14 cellular contexts compared by ENCODE assay signal in genomic region chr17:40486513-40487370, GRCh38.
DNase-seq lines count a peak whose midpoint lies in the region; ATAC-seq and TF ChIP-seq lines count a peak whose summit lies in the region.
"Had no signal": no experiment of that assay in that cellular context is flagged by ENCODE, and none has a peak within 500 bp of the region (broad histone marks: within the 10 kb centered on the region; RNA-seq: fewer than 3 reads in every experiment).

No MANE protein-coding gene starts in this region.

- peaks cover 19% of the 10 kb centered on the region for H3K27me3 Mint-ChIP-seq in nephron (ENCODE audit: low read depth)
- H3K27me3 Mint-ChIP-seq: activated B cell treated with CpG ODN at 0.5 μM for 24 hours had no signal

- H3K4me2 ChIP-seq in BLaER1 treated with 17β-estradiol and CSF1 and Interleukin-3, amounts not matched to agents 10 nM and 100 nM, result peak overlapping the region in 9 of 11 experiments; percentile 13 to 68 (median 52); a peak in 14 of 22 replicates

- no peak for TF ChIP-seq CTCF in brain microvascular endothelial cell (IDR thresholded peaks at IDR 0.05; ENCODE audit: low read depth, low read length, missing control alignments)
- TF ChIP-seq CTCF in nephron (IDR thresholded peaks at IDR 0.05; ENCODE audit: unreplicated experiment in 3 of 3), result no peak

- peak overlapping the region in 2 of 3 experiments; percentile 7 to 48 for H3K27ac Mint-ChIP-seq in nephron
- H3K27ac Mint-ChIP-seq: activated B cell treated with CpG ODN at 0.5 μM for 24 hours, endodermal cell had no signal

- ATAC-seq in GM18519 (IDR thresholded peaks at IDR 0.05; ENCODE audit: low FRiP score, unreplicated experiment) (no peak), HG03175 (IDR thresholded peaks at IDR 0.05; ENCODE audit: unreplicated experiment) (no peak)

- H4K20me1 ChIP-seq in BLaER1 treated with 17β-estradiol and CSF1 and Interleukin-3, amounts not matched to agents 10 nM and 100 nM, result no peaks in the 10 kb centered on the region

- no peaks in the 10 kb centered on the region for H3K36me3 ChIP-seq in BLaER1 treated with 17β-estradiol and CSF1 and Interleukin-3, amounts not matched to agents 10 nM and 100 nM
- H3K36me3 ChIP-seq in brain microvascular endothelial cell (replicated peaks), result no peaks in the 10 kb centered on the region
- H3K36me3 ChIP-seq: HAP-1, thoracic aorta had no signal

- peaks cover 59% of the 10 kb centered on the region for H3K4me1 Mint-ChIP-seq in nephron

- DNase-seq in HS-27A (ENCODE audit: low read depth) (peak; percentile 58), brain microvascular endothelial cell (peak; percentile 77), NCI-H510A treated with DMSO at 0.1 percent for 48 hours (lab: John Stamatoyannopoulos, UW) (no peak), NCI-H748 (lab: John Stamatoyannopoulos, UW; ENCODE audit: unreplicated experiment) (no peak)
- DNase-seq: activated B cell treated with CpG ODN at 0.5 μM for 24 hours, endodermal cell, NCI-H1417 treated with DMSO at 0.1 percent for 48 hours had no signal

- no peak overlapping the region for H3K9ac ChIP-seq in BLaER1 treated with 17β-estradiol and CSF1 and Interleukin-3, amounts not matched to agents 10 nM and 100 nM
- H3K9ac ChIP-seq: parathyroid adenoma had no signal

- no peak overlapping the region for H3K4me3 ChIP-seq in BLaER1 treated with 17β-estradiol and CSF1 and Interleukin-3, amounts not matched to agents 10 nM and 100 nM
- H3K4me3 ChIP-seq in brain microvascular endothelial cell (ENCODE audit: low read depth, low read length), result no peak overlapping the region
- H3K4me3 ChIP-seq: HAP-1, thoracic aorta had no signal

- peak overlapping the region in 2 of 11 experiments; percentile 10 to 49; a peak in 2 of 22 replicates for H3K27ac ChIP-seq in BLaER1 treated with 17β-estradiol and CSF1 and Interleukin-3, amounts not matched to agents 10 nM and 100 nM
- peak overlapping the region; percentile 100 for H3K27ac ChIP-seq in brain microvascular endothelial cell
- H3K27ac ChIP-seq: parathyroid adenoma, thoracic aorta had no signal

- no peaks in the 10 kb centered on the region for H3K9me3 ChIP-seq in BLaER1 treated with 17β-estradiol and CSF1 and Interleukin-3, amounts not matched to agents 10 nM and 100 nM (replicated peaks in 1 of 11)
- H3K9me3 ChIP-seq: HAP-1, thoracic aorta had no signal

- no peaks in the 10 kb centered on the region for H3K9me3 Mint-ChIP-seq in nephron
- H3K9me3 Mint-ChIP-seq: activated B cell treated with CpG ODN at 0.5 μM for 24 hours, endodermal cell had no signal

- in situ Hi-C loops in brain microvascular endothelial cell (cut with HindIII; ENCODE audit: low pct_ligation_motif_present, low sequenced_read_pairs), result no loop called here

- peak overlapping the region in 1 of 3 experiments; percentile 34 for H3K4me3 Mint-ChIP-seq in nephron
- H3K4me3 Mint-ChIP-seq: activated B cell treated with CpG ODN at 0.5 μM for 24 hours, endodermal cell had no signal

- no peaks in the 10 kb centered on the region for H3K27me3 ChIP-seq in BLaER1 treated with 17β-estradiol and CSF1 and Interleukin-3, amounts not matched to agents 10 nM and 100 nM
- no peaks in the 10 kb centered on the region for H3K27me3 ChIP-seq in brain microvascular endothelial cell (replicated peaks)

- H3K4me1 ChIP-seq in BLaER1 treated with 17β-estradiol and CSF1 and Interleukin-3, amounts not matched to agents 10 nM and 100 nM, result peaks cover 39 to 83% (median 55%) of the 10 kb centered on the region in 10 experiments
- H3K4me1 ChIP-seq: HAP-1, parathyroid adenoma had no signal

- H3K36me3 Mint-ChIP-seq in nephron (ENCODE audit: low read depth), result no peaks in the 10 kb centered on the region

Comparison
In these comparisons a context has a peak if more than half of its experiments do, and no peak if none do; other contexts are left out.
1. DNase-seq: peak in HS-27A (single experiment) and brain microvascular endothelial cell (single experiment); none in NCI-H510A treated with DMSO at 0.1 percent for 48 hours (single experiment) and NCI-H748 (single experiment).